In genomic region chr18:76367168-76367785, GRCh38 we compare ENCODE assay signal across 18 cellular contexts.
DNase-seq lines count a peak whose midpoint lies in the region; ATAC-seq and TF ChIP-seq lines count a peak whose summit lies in the region.
"Had no signal": no experiment of that assay in that cellular context is flagged by ENCODE, and none has a peak within 500 bp of the region (broad histone marks: within the 10 kb centered on the region; RNA-seq: fewer than 3 reads in every experiment).

No MANE protein-coding gene starts in this region.

- no peak overlapping the region for H3K14ac ChIP-seq in neuronal stem cell (ENCODE audit: low read length)

- H3K27ac Mint-ChIP-seq in activated naive CD8-positive, alpha-beta T cell treated with anti-CD3 and anti-CD28 coated beads, Interleukin-2, amount 50 U/mL, for 24 hours, result peak overlapping the region; percentile 64
- H3K27ac Mint-ChIP-seq in activated naive CD8-positive, alpha-beta T cell treated with anti-CD3 and anti-CD28 coated beads for 36 hours, result no peak overlapping the region
- no peak overlapping the region for H3K27ac Mint-ChIP-seq in endothelial cell (ENCODE audit: unreplicated experiment)
- no peak overlapping the region for H3K27ac Mint-ChIP-seq in activated CD4-positive, alpha-beta memory T cell treated with anti-CD3 and anti-CD28 coated beads, Interleukin-2, amount 10 ng/mL, durations not matched to agents 7 days and 5 days

- no peak overlapping the region for H2BK12ac ChIP-seq in neuronal stem cell (ENCODE audit: low read length)

- H3K27me3 ChIP-seq in neuronal stem cell (ENCODE audit: control insufficient read depth in 3 of 3, insufficient read depth in 3 of 3, low read depth in 1 of 3, low read length in 3 of 3) (no peaks in the 10 kb centered on the region), SK-N-SH (ENCODE audit: insufficient read depth) (no peaks in the 10 kb centered on the region)
- H3K27me3 ChIP-seq: SJSA1 had no signal

- no peaks in the 10 kb centered on the region for H3K27me3 Mint-ChIP-seq in activated naive CD8-positive, alpha-beta T cell treated with anti-CD3 and anti-CD28 coated beads, Interleukin-2, amount 50 U/mL, for 24 hours
- no peaks in the 10 kb centered on the region for H3K27me3 Mint-ChIP-seq in activated naive CD8-positive, alpha-beta T cell treated with anti-CD3 and anti-CD28 coated beads for 36 hours
- H3K27me3 Mint-ChIP-seq in endothelial cell (ENCODE audit: unreplicated experiment), result peaks cover 8% of the 10 kb centered on the region
- peaks cover 13% of the 10 kb centered on the region for H3K27me3 Mint-ChIP-seq in activated CD4-positive, alpha-beta memory T cell treated with anti-CD3 and anti-CD28 coated beads, Interleukin-2, amount 10 ng/mL, durations not matched to agents 7 days and 5 days

- peak overlapping the region; percentile 18 for H3K23ac ChIP-seq in neuronal stem cell (ENCODE audit: low read depth, low read length, poor library complexity)

- H3K36me3 ChIP-seq in neuronal stem cell (replicated peaks in 1 of 2; ENCODE audit: control insufficient read depth in 2 of 2, insufficient read depth in 2 of 2, low read length in 2 of 2), result peaks cover 23 to 99% of the 10 kb centered on the region in 2 donors
- H3K36me3 ChIP-seq in SK-N-SH (replicated peaks in 1 of 2; ENCODE audit: control insufficient read depth in 1 of 2, insufficient read depth in 2 of 2, low read length in 1 of 2), result peaks cover 0 to 11% of the 10 kb centered on the region in 2 experiments

- H2AK5ac ChIP-seq in neuronal stem cell (ENCODE audit: low read depth, low read length), result no peak overlapping the region

- H3K9me2 ChIP-seq in SK-N-SH, result no peaks in the 10 kb centered on the region

- no CpG with 5 or more reads among the region's 16 CpGs for WGBS in neuronal stem cell (ENCODE audit: extremely low coverage in 2 of 2, insufficient read length in 2 of 2, insufficient replicate concordance in 1 of 2), 2 donors
- 69% methylated on average over 16 of the region's 16 CpGs for WGBS in SK-N-SH (ENCODE audit: low lambda C conversion rate)

- POLR2A ChIA-PET in activated CD4-positive, alpha-beta memory T cell treated with anti-CD3 and anti-CD28 coated beads, Interleukin-2, amount 10 ng/mL, durations not matched to agents 7 days and 5 days (lab: Charles Lee), result no interaction called here
- POLR2A ChIA-PET in SK-N-SH (lab: Yijun Ruan, JAX), result no interaction called here

- H2AFZ ChIP-seq in neuronal stem cell (ENCODE audit: low read length) (no peak overlapping the region), SK-N-SH (ENCODE audit: low read depth) (no peak overlapping the region)

- no peak for TF ChIP-seq EP300 in SK-N-SH (IDR thresholded peaks at IDR 0.05; ENCODE audit: borderline replicate concordance in 1 of 2, low read depth in 1 of 2, low read length in 1 of 2)

- CTCF ChIA-PET in activated CD4-positive, alpha-beta memory T cell treated with anti-CD3 and anti-CD28 coated beads, Interleukin-2, amount 10 ng/mL, durations not matched to agents 7 days and 5 days (lab: Charles Lee), result no interaction called here
- CTCF ChIA-PET in SK-N-SH (lab: Yijun Ruan, JAX), result no interaction called here

- ATAC-seq in activated naive CD8-positive, alpha-beta T cell treated with anti-CD3 and anti-CD28 coated beads, Interleukin-2, amount 50 U/mL, for 24 hours, result no peak
- ATAC-seq in GM21723 (IDR thresholded peaks at IDR 0.05; ENCODE audit: unreplicated experiment), result no peak

- no peak for DNase-seq in activated naive CD8-positive, alpha-beta T cell treated with anti-CD3 and anti-CD28 coated beads, Interleukin-2, amount 50 U/mL, for 24 hours
- DNase-seq in activated naive CD8-positive, alpha-beta T cell treated with anti-CD3 and anti-CD28 coated beads for 36 hours, result no peak
- DNase-seq in endothelial cell (ENCODE audit: low spot score) (no peak), neuronal stem cell (ENCODE audit: low spot score) (no peak), GM20000 (ENCODE audit: low spot score) (no peak), SK-N-SH (no peak)
- DNase-seq in activated CD4-positive, alpha-beta memory T cell treated with anti-CD3 and anti-CD28 coated beads, Interleukin-2, amount 10 ng/mL, durations not matched to agents 7 days and 5 days, result no peak
- DNase-seq: DMS79; KBM-7; NCI-H1048; NCI-H1694; NCI-H69; NK-92 treated with Interleukin-12 subunit alpha and Interleukin-12 subunit beta, amount 100 ng/mL, for 24 hours; OCI-M1; RPMI8226 had no signal

- no peak overlapping the region for H3K9ac ChIP-seq in neuronal stem cell (ENCODE audit: low read depth, low read length, poor library complexity)
- no peak overlapping the region for H3K9ac ChIP-seq in SK-N-SH

- peak overlapping the region in 1 of 2 donors; percentile 18 for H3K4me3 ChIP-seq in neuronal stem cell (ENCODE audit: low read length in 2 of 2)
- no peak overlapping the region for H3K4me3 ChIP-seq in SK-N-SH (ENCODE audit: low read depth in 2 of 2, low read length in 1 of 2)
- H3K4me3 ChIP-seq: SJSA1 had no signal

- no peaks in the 10 kb centered on the region for H3K9me3 Mint-ChIP-seq in activated naive CD8-positive, alpha-beta T cell treated with anti-CD3 and anti-CD28 coated beads, Interleukin-2, amount 50 U/mL, for 24 hours
- H3K9me3 Mint-ChIP-seq in activated naive CD8-positive, alpha-beta T cell treated with anti-CD3 and anti-CD28 coated beads for 36 hours, result no peaks in the 10 kb centered on the region
- H3K9me3 Mint-ChIP-seq in endothelial cell (ENCODE audit: unreplicated experiment), result no peaks in the 10 kb centered on the region
- no peaks in the 10 kb centered on the region for H3K9me3 Mint-ChIP-seq in activated CD4-positive, alpha-beta memory T cell treated with anti-CD3 and anti-CD28 coated beads, Interleukin-2, amount 10 ng/mL, durations not matched to agents 7 days and 5 days

- no peak overlapping the region for H4K91ac ChIP-seq in neuronal stem cell (ENCODE audit: low read depth, low read length, poor library complexity)

- peaks cover 2% of the 10 kb centered on the region for H3K79me1 ChIP-seq in neuronal stem cell (ENCODE audit: low read depth, low read length)

- H3F3A ChIP-seq in SK-N-SH (replicated peaks; ENCODE audit: insufficient read depth), result no peaks in the 10 kb centered on the region

- peaks cover 35% of the 10 kb centered on the region for H3K4me1 Mint-ChIP-seq in activated naive CD8-positive, alpha-beta T cell treated with anti-CD3 and anti-CD28 coated beads, Interleukin-2, amount 50 U/mL, for 24 hours
- peaks cover 37% of the 10 kb centered on the region for H3K4me1 Mint-ChIP-seq in activated naive CD8-positive, alpha-beta T cell treated with anti-CD3 and anti-CD28 coated beads for 36 hours
- peaks cover 6% of the 10 kb centered on the region for H3K4me1 Mint-ChIP-seq in endothelial cell (ENCODE audit: unreplicated experiment)
- H3K4me1 Mint-ChIP-seq in activated CD4-positive, alpha-beta memory T cell treated with anti-CD3 and anti-CD28 coated beads, Interleukin-2, amount 10 ng/mL, durations not matched to agents 7 days and 5 days, result peaks cover 19% of the 10 kb centered on the region

- TF ChIP-seq RAD21 in SK-N-SH (IDR thresholded peaks at IDR 0.05; ENCODE audit: low read length), result no peak

- no peak overlapping the region for H2BK15ac ChIP-seq in neuronal stem cell (ENCODE audit: low read length)

- no peak overlapping the region for H2BK120ac ChIP-seq in neuronal stem cell (ENCODE audit: low read depth, low read length)

- H3K4me3 Mint-ChIP-seq in activated naive CD8-positive, alpha-beta T cell treated with anti-CD3 and anti-CD28 coated beads, Interleukin-2, amount 50 U/mL, for 24 hours, result no peak overlapping the region
- H3K4me3 Mint-ChIP-seq in activated naive CD8-positive, alpha-beta T cell treated with anti-CD3 and anti-CD28 coated beads for 36 hours, result no peak overlapping the region
- peak overlapping the region; percentile 43 for H3K4me3 Mint-ChIP-seq in endothelial cell (ENCODE audit: unreplicated experiment)
- H3K4me3 Mint-ChIP-seq in activated CD4-positive, alpha-beta memory T cell treated with anti-CD3 and anti-CD28 coated beads, Interleukin-2, amount 10 ng/mL, durations not matched to agents 7 days and 5 days, result no peak overlapping the region

- no peaks in the 10 kb centered on the region for H3K79me2 ChIP-seq in SK-N-SH (ENCODE audit: insufficient read depth)

- peaks cover 18% of the 10 kb centered on the region for H3K36me3 Mint-ChIP-seq in activated naive CD8-positive, alpha-beta T cell treated with anti-CD3 and anti-CD28 coated beads, Interleukin-2, amount 50 U/mL, for 24 hours (ENCODE audit: low read depth)
- H3K36me3 Mint-ChIP-seq in activated naive CD8-positive, alpha-beta T cell treated with anti-CD3 and anti-CD28 coated beads for 36 hours, result peaks cover 29% of the 10 kb centered on the region
- H3K36me3 Mint-ChIP-seq in endothelial cell (ENCODE audit: low read depth, unreplicated experiment), result peaks cover 37% of the 10 kb centered on the region
- no peaks in the 10 kb centered on the region for H3K36me3 Mint-ChIP-seq in activated CD4-positive, alpha-beta memory T cell treated with anti-CD3 and anti-CD28 coated beads, Interleukin-2, amount 10 ng/mL, durations not matched to agents 7 days and 5 days (ENCODE audit: low read depth)

- no peak overlapping the region for H2BK5ac ChIP-seq in neuronal stem cell (ENCODE audit: low read length)

- no peak overlapping the region for H3K4me2 ChIP-seq in neuronal stem cell (ENCODE audit: insufficient read depth, low read length, poor library complexity, severe bottlenecking)
- H3K4me2 ChIP-seq in SK-N-SH, result no peak overlapping the region

- no peaks in the 10 kb centered on the region for H3K9me3 ChIP-seq in neuronal stem cell (replicated peaks in 1 of 2; ENCODE audit: control insufficient read depth in 2 of 2, insufficient read depth in 1 of 2, low read depth in 1 of 2, low read length in 2 of 2)
- no peaks in the 10 kb centered on the region for H3K9me3 ChIP-seq in SK-N-SH
- H3K9me3 ChIP-seq: SJSA1 had no signal

- H4K20me1 ChIP-seq in SK-N-SH (ENCODE audit: insufficient read depth), result no peaks in the 10 kb centered on the region

- H3K27ac ChIP-seq in neuronal stem cell (replicated peaks; ENCODE audit: low read length) (no peak overlapping the region), SK-N-SH (ENCODE audit: low read depth in 2 of 2, low read length in 1 of 2) (no peak overlapping the region)
- H3K27ac ChIP-seq: HL-60, SJSA1 had no signal

- H3K4ac ChIP-seq in neuronal stem cell (ENCODE audit: low read length), result no peak overlapping the region

- no peak overlapping the region for H3K18ac ChIP-seq in neuronal stem cell (ENCODE audit: low read length)

- H3K4me1 ChIP-seq in neuronal stem cell (ENCODE audit: control insufficient read depth in 2 of 2, insufficient read depth in 1 of 2, low read depth in 1 of 2, low read length in 2 of 2), result peaks cover 2% of the 10 kb centered on the region in 2 donors
- H3K4me1 ChIP-seq in SK-N-SH (ENCODE audit: control insufficient read depth in 1 of 2, insufficient read depth in 2 of 2, low read depth in 1 of 2, low read length in 1 of 2), result no peaks in the 10 kb centered on the region

- no peak overlapping the region for H4K8ac ChIP-seq in neuronal stem cell (ENCODE audit: low read depth, low read length)

- no peak for TF ChIP-seq CTCF in endothelial cell (IDR thresholded peaks at IDR 0.05; ENCODE audit: unreplicated experiment)
- TF ChIP-seq CTCF in GM20000 (IDR thresholded peaks at IDR 0.05; ENCODE audit: extremely low read depth, missing control alignments), result no peak
- no peak for TF ChIP-seq CTCF in SK-N-SH (IDR thresholded peaks at IDR 0.05)

TF ChIP-seq in SK-N-SH, 30 proteins besides CTCF, POLR2A, EP300 and RAD21 (continues in another document):
- TF ChIP-seq FOSL2 (IDR thresholded peaks at IDR 0.05; ENCODE audit: borderline replicate concordance, low read depth) (no peak), RFX5 (IDR thresholded peaks at IDR 0.05; ENCODE audit: low read length) (no peak)
